Comparison of ENCODE assay signal across 8 cellular contexts in the genomic region with DNA sequence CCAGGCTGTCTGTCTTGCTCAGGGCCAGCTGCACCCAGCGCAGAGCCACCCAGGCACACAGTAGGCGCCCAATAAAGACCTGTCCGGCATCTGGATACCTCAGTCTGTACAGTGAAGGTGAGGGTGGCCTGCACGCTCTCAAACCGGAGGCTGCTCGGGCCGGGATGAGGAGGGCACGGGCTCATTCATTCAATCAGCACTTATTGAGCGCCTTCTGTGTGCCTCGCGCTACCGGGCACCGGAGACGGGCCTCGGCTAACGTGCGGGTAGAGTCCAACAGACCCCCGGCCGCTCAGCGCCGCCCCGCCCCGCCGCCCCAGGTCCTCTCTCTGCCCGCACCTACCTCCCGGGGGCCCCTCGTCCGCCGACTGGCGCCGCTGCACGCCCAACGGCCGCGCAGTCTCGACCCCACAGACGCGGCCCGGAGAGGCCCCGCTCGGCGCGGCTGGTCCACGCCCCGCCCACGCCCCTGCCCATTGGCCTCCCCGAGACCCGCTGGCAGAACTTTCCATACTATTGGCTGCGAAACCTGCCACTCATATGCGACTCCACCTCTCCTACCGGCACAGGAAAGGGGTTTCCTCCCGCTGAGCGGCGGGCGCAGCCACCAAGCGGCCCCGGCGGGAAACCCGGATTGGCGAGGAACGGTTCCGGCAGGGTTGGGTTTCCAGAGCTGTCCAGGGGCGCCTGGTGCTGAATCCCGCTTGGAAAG. TPM values are rescaled to one million over a fixed set of nuclear protein-coding genes. Genes with fewer than 3 reads are reported as not detected.
DNase-seq lines count a peak whose midpoint lies in the region; ATAC-seq and TF ChIP-seq lines count a peak whose summit lies in the region.

TSS of gene SLC39A3 (minus strand) at position 416 of the 712 bp plus-strand sequence. CDS start 2,760 bp downstream, outside the sequence.

- H3K36me3 ChIP-seq in KMS-11 (ENCODE audit: insufficient read depth) (no peaks in the 10 kb centered on the region; the same call in 1 of the 2 replicates), Panc1 (ENCODE audit: control insufficient read depth, insufficient read depth, low read length) (no peaks in the 10 kb centered on the region; the same call in 1 of the 2 replicates), esophagus (ENCODE audit: control insufficient read depth in 2 of 2, insufficient read depth in 2 of 2, low read length in 1 of 2) (peaks cover 6 to 20% of the 10 kb centered on the region in 2 donors), mucosa of stomach (ENCODE audit: control insufficient read depth, insufficient read depth, low read length) (no peaks in the 10 kb centered on the region)

- WGBS in esophagus, 2 donors, result 1 to 2% methylated on average over 64 of the region's 64 CpGs

- POLR2A ChIA-PET in Panc1 (lab: Charles Lee), result no interaction called here

- ATAC-seq in GM21723 (IDR thresholded peaks at IDR 0.05; ENCODE audit: unreplicated experiment) (peak; percentile 88), Panc1 (peak; percentile 100)

- H3K4me2 ChIP-seq in KMS-11, result peak within 1 kb of the TSS; percentile 93

- peak within 1 kb of the TSS; percentile 47; the same call in 1 of the 2 replicates for H2AFZ ChIP-seq in KMS-11 (ENCODE audit: low read depth)

- H3K27ac ChIP-seq in KMS-11 (no peak within 1 kb of the TSS), Panc1 (ENCODE audit: low read length) (peak within 1 kb of the TSS; percentile 77), esophagus (ENCODE audit: low read depth in 2 of 2, low read length in 1 of 2) (peak within 1 kb of the TSS in 1 of 2 donors; percentile 5)

- no peak for TF ChIP-seq CTCF in KMS-11 (conservative IDR thresholded peaks at IDR 0.05; ENCODE audit: low read depth, low read length)
- TF ChIP-seq CTCF in Panc1 (IDR thresholded peaks at IDR 0.05), result no peak

- peak; percentile 96 for DNase-seq in DMS53 (lab: John Stamatoyannopoulos, UW)
- peak; percentile 80 for DNase-seq in Panc1 (ENCODE audit: low read depth, low spot score)
- DNase-seq in activated T-cell treated with anti-CD3 and anti-CD28 coated beads, Interleukin-2, amount 50 U/mL, for 24 hours, result peak; percentile 99
- peak; percentile 100 for DNase-seq in stimulated activated CD8-positive, alpha-beta memory T cell treated with anti-CD3 and anti-CD28 coated beads, Interleukin-4, amount 100 ng/mL, for 48 hours

- no peaks in the 10 kb centered on the region for H3K9me3 ChIP-seq in Panc1 (ENCODE audit: control insufficient read depth, insufficient read depth, low read depth, low read length)
- peaks cover 0 to 10% of the 10 kb centered on the region in 2 donors for H3K9me3 ChIP-seq in esophagus (ENCODE audit: control insufficient read depth in 2 of 2, insufficient read depth in 1 of 2, low read depth in 1 of 2, low read length in 1 of 2)
- no peaks in the 10 kb centered on the region for H3K9me3 ChIP-seq in mucosa of stomach (ENCODE audit: control insufficient read depth, low read length)

- no peaks in the 10 kb centered on the region for H3K79me2 ChIP-seq in KMS-11 (ENCODE audit: insufficient read depth, low read depth)

- H3K4me3 Mint-ChIP-seq in activated T-cell treated with anti-CD3 and anti-CD28 coated beads, Interleukin-2, amount 50 U/mL, for 24 hours, result peak within 1 kb of the TSS; percentile 94

- H3K27ac Mint-ChIP-seq in activated T-cell treated with anti-CD3 and anti-CD28 coated beads, Interleukin-2, amount 50 U/mL, for 24 hours, result peak within 1 kb of the TSS; percentile 88

- H3K27me3 Mint-ChIP-seq in activated T-cell treated with anti-CD3 and anti-CD28 coated beads, Interleukin-2, amount 50 U/mL, for 24 hours, result peaks cover 20% of the 10 kb centered on the region

- no peaks in the 10 kb centered on the region for H3K9me3 Mint-ChIP-seq in activated T-cell treated with anti-CD3 and anti-CD28 coated beads, Interleukin-2, amount 50 U/mL, for 24 hours

- in situ Hi-C loops in Panc1 (cut with HindIII; ENCODE audit: low pct_unique_long_range_greater_than_20kb, low sequenced_read_pairs), result no loop called here

- peaks cover 14% of the 10 kb centered on the region; the same call in 1 of the 2 replicates for H3K27me3 ChIP-seq in KMS-11 (ENCODE audit: insufficient read depth, low read depth)
- no peaks in the 10 kb centered on the region for H3K27me3 ChIP-seq in Panc1 (ENCODE audit: control insufficient read depth, insufficient read depth, low read length)
- H3K27me3 ChIP-seq in esophagus (ENCODE audit: control insufficient read depth in 1 of 2, insufficient read depth in 2 of 2, low read length in 2 of 2), result no peaks in the 10 kb centered on the region
- no peaks in the 10 kb centered on the region for H3K27me3 ChIP-seq in mucosa of stomach (ENCODE audit: control insufficient read depth, insufficient read depth, low read length)

- H3K4me1 ChIP-seq in KMS-11 (ENCODE audit: low read depth, poor library complexity, severe bottlenecking) (no peaks in the 10 kb centered on the region), Panc1 (ENCODE audit: control insufficient read depth, insufficient read depth, low read length) (peaks cover 3% of the 10 kb centered on the region; the same call in 1 of the 2 replicates), esophagus (ENCODE audit: control insufficient read depth in 2 of 2, insufficient read depth in 2 of 2, low read length in 1 of 2) (peaks cover 0 to 2% of the 10 kb centered on the region in 2 donors), mucosa of stomach (ENCODE audit: control insufficient read depth, insufficient read depth, low read length) (peaks cover 6% of the 10 kb centered on the region)

- intact Hi-C loops in Panc1 (cut with micrococcal nuclease; ENCODE audit: unreplicated experiment), result no loop called here

- no TSS peak for BruUV-seq in Panc1 (replicated peaks; lab: Mats Ljungman, UMichigan)

- peaks cover 41% of the 10 kb centered on the region for H3K36me3 Mint-ChIP-seq in activated T-cell treated with anti-CD3 and anti-CD28 coated beads, Interleukin-2, amount 50 U/mL, for 24 hours (ENCODE audit: low read depth)

- H3K4me1 Mint-ChIP-seq in activated T-cell treated with anti-CD3 and anti-CD28 coated beads, Interleukin-2, amount 50 U/mL, for 24 hours (ENCODE audit: low read depth), result peaks cover 25% of the 10 kb centered on the region

- H3K4me3 ChIP-seq in KMS-11 (IDR thresholded peaks at IDR 0.05; ENCODE audit: insufficient read depth, low read depth, low read length), result peak within 1 kb of the TSS; percentile 28
- peak within 1 kb of the TSS; percentile 85 to 88 for H3K4me3 ChIP-seq in Panc1 (ENCODE audit: low read depth in 2 of 2, low read length in 2 of 2)
- H3K4me3 ChIP-seq in esophagus (ENCODE audit: low read depth in 1 of 2, low read length in 2 of 2), result peak within 1 kb of the TSS; percentile 73 to 83
- peak within 1 kb of the TSS; percentile 57 for H3K4me3 ChIP-seq in mucosa of stomach (ENCODE audit: low read length)

- H3K9ac ChIP-seq in KMS-11 (peak within 1 kb of the TSS; percentile 53; the same call in 1 of the 2 replicates), mucosa of stomach (ENCODE audit: low read length) (peak within 1 kb of the TSS; percentile 82)

- CTCF ChIA-PET in Panc1 (lab: Charles Lee), result no interaction called here

- no peaks in the 10 kb centered on the region for H4K20me1 ChIP-seq in KMS-11 (ENCODE audit: insufficient read depth)

RNA-seq across cellular contexts. Expression of gene SLC39A3, which starts in this region (rescaled TPM):
- total RNA-seq in Panc1 (2021; ENCODE audit: unreplicated experiment), result 46.6 TPM
- 69.1 TPM for polyA plus RNA-seq in Panc1 (2012; ENCODE audit: insufficient read length)
- 10 to 100 TPM; 13.0 to 19.8 TPM for polyA plus RNA-seq in esophagus

Comparison
In these comparisons a context has a peak if more than half of its experiments do, and no peak if none do; other contexts are left out.
1. H3K4me3 ChIP-seq: peak in every context shown above with its lines; median percentile 86 in Panc1; 78 in esophagus; 57 in mucosa of stomach; 28 in KMS-11.